8 cellular contexts compared by ENCODE assay signal in genomic region chr1:117060441-117061317, GRCh38. TPM values are rescaled to one million over a fixed set of nuclear protein-coding genes. Genes with fewer than 3 reads are reported as not detected.
DNase-seq lines count a peak whose midpoint lies in the region; ATAC-seq, FAIRE-seq and TF ChIP-seq lines count a peak whose summit lies in the region.

No MANE protein-coding gene starts in this region.

- peaks cover 12% of the 10 kb centered on the region for H3K4me1 Mint-ChIP-seq in memory B cell

- no peak for DNase-seq in GM12892 (ENCODE audit: insufficient read length)
- peak in 1 of 2 experiments; percentile 62 for DNase-seq in PC-9
- DNase-seq in memory B cell (ENCODE audit: low spot score in 2 of 2): peak in 1 of 2 donors; percentile 14

- peak overlapping the region; percentile 84 for H3K4me2 ChIP-seq in BLaER1
- peak overlapping the region; percentile 80 for H3K4me2 ChIP-seq in PC-9

- TF ChIP-seq CTCF in PC-9 (conservative IDR thresholded peaks at IDR 0.05): no peak

- intact Hi-C loops in PC-9 (cut with micrococcal nuclease; ENCODE audit: unreplicated experiment): loop anchor here (2.0 to 5.0 kb wide), 3 partner anchors 207 to 553 kb away; no protein-coding TSS in a partner anchor

- peaks cover 8% of the 10 kb centered on the region for H3K36me3 Mint-ChIP-seq in memory B cell

- POLR2A ChIA-PET in PC-9 (lab: Charles Lee; ENCODE audit: unreplicated experiment): interaction anchor here (0.5 to 1.2 kb wide), 21 partner anchors 59 to 1431 kb away, joined by 3 to 17 read pairs (median 3); partner anchors contain the start of genes CD58 and IGSF3

- peak overlapping the region; percentile 77 for H3K4me3 ChIP-seq in BLaER1
- H3K4me3 ChIP-seq in PC-9: peak overlapping the region; percentile 67
- H3K4me3 ChIP-seq in duodenal mucosa (ENCODE audit: low read depth in 1 of 2, low read length in 2 of 2): peak overlapping the region; percentile 95 to 97
- H3K4me3 ChIP-seq in urinary bladder (ENCODE audit: low read depth, low read length): peak overlapping the region; percentile 36

- peak overlapping the region; percentile 87 for H2AFZ ChIP-seq in PC-9

- peaks cover 37% of the 10 kb centered on the region for H3K36me3 ChIP-seq in BLaER1
- peaks cover 23% of the 10 kb centered on the region for H3K36me3 ChIP-seq in PC-9 (ENCODE audit: low read depth)
- H3K36me3 ChIP-seq in duodenal mucosa (ENCODE audit: control insufficient read depth in 1 of 2, insufficient read depth in 2 of 2, low read length in 2 of 2): no peaks in the 10 kb centered on the region
- H3K36me3 ChIP-seq in urinary bladder (ENCODE audit: insufficient read depth): no peaks in the 10 kb centered on the region

- H3K27ac Mint-ChIP-seq in memory B cell: peak overlapping the region; percentile 53

- peaks cover 53% of the 10 kb centered on the region for H3K79me2 ChIP-seq in PC-9 (ENCODE audit: low read depth)

- H4K20me1 ChIP-seq in BLaER1 (no peaks in the 10 kb centered on the region), PC-9 (ENCODE audit: insufficient read depth) (no peaks in the 10 kb centered on the region)

- WGBS in urinary bladder: 24% methylated on average over 42 of the region's 42 CpGs

- H3K4me3 Mint-ChIP-seq in memory B cell: no peak overlapping the region

- no peaks in the 10 kb centered on the region for H3K9me2 ChIP-seq in PC-9 (ENCODE audit: insufficient read depth)

- H3K9ac ChIP-seq in BLaER1 (peak overlapping the region; percentile 80), duodenal mucosa (ENCODE audit: low read depth in 1 of 2, low read length in 2 of 2) (peak overlapping the region; percentile 78 to 92)

- peaks cover 36% of the 10 kb centered on the region for H3K4me1 ChIP-seq in BLaER1
- H3K4me1 ChIP-seq in PC-9 (replicated peaks; ENCODE audit: insufficient read depth): peaks cover 24% of the 10 kb centered on the region
- H3K4me1 ChIP-seq in duodenal mucosa (ENCODE audit: control insufficient read depth in 1 of 2, insufficient read depth in 2 of 2, low read length in 2 of 2): peaks cover 12 to 13% of the 10 kb centered on the region in 2 donors
- H3K4me1 ChIP-seq in urinary bladder (ENCODE audit: insufficient read depth): peaks cover 1% of the 10 kb centered on the region

- no peaks in the 10 kb centered on the region for H3K27me3 Mint-ChIP-seq in memory B cell

- FAIRE-seq in GM12892 (lab: Jason Lieb, UNC): peak; percentile 73

- TF ChIP-seq POLR2A in GM12892 (IDR thresholded peaks at IDR 0.05; ENCODE audit: low read depth, low read length): peak; percentile 71; the same call in 1 of the 2 replicates

- no peaks in the 10 kb centered on the region for H3K27me3 ChIP-seq in BLaER1
- no peaks in the 10 kb centered on the region for H3K27me3 ChIP-seq in PC-9 (ENCODE audit: insufficient read depth, low read depth)
- no peaks in the 10 kb centered on the region for H3K27me3 ChIP-seq in duodenal mucosa (ENCODE audit: control insufficient read depth in 1 of 2, insufficient read depth in 2 of 2, low read length in 2 of 2)

- no peaks in the 10 kb centered on the region for H3K9me3 ChIP-seq in BLaER1
- H3K9me3 ChIP-seq in PC-9 (ENCODE audit: insufficient read depth, low read depth): no peaks in the 10 kb centered on the region
- no peaks in the 10 kb centered on the region for H3K9me3 ChIP-seq in duodenal mucosa (ENCODE audit: control insufficient read depth in 1 of 2, low read length in 2 of 2)

- ATAC-seq in HG02943 (IDR thresholded peaks at IDR 0.05; ENCODE audit: low read depth, unreplicated experiment) (peak; percentile 10), memory B cell (ENCODE audit: low read depth) (peak; percentile 4), GM18520 (IDR thresholded peaks at IDR 0.05; ENCODE audit: unreplicated experiment) (no peak)

- H3K9me3 Mint-ChIP-seq in memory B cell: no peaks in the 10 kb centered on the region

- peak overlapping the region; percentile 71 for H3K27ac ChIP-seq in BLaER1
- peak overlapping the region; percentile 58 for H3K27ac ChIP-seq in PC-9
- H3K27ac ChIP-seq in duodenal mucosa (ENCODE audit: low read depth, low read length): peak overlapping the region; percentile 28
- H3K27ac ChIP-seq in urinary bladder (ENCODE audit: low read depth): no peak overlapping the region

- H3F3A ChIP-seq in PC-9 (ENCODE audit: insufficient read depth, low read depth): peaks cover 11% of the 10 kb centered on the region

- TSS peak; percentile 85 for BruUV-seq in PC-9 (replicated peaks; lab: Mats Ljungman, UMichigan)

- CTCF ChIA-PET in PC-9 (lab: Charles Lee): interaction anchor here (0.6 to 1.7 kb wide), 5 partner anchors 68 to 531 kb away, joined by 3 to 6 read pairs (median 4); no protein-coding TSS in a partner anchor

RNA-seq across cellular contexts. Expression of gene TTF2, which starts 0.6 kb away (rescaled TPM):
- polyA plus RNA-seq in GM12892 (2012; ENCODE audit: missing spikeins): 96.2 TPM
- total RNA-seq in PC-9 (2021): 62.2 and 63.4 TPM in 2 replicates
- 12.2 TPM for total RNA-seq in urinary bladder
- polyA plus RNA-seq in urinary bladder: 5.1 TPM

RNA-seq across cellular contexts. Expression of gene CD101, which starts 59.1 kb away (rescaled TPM):
- polyA plus RNA-seq in GM12892 (2012; ENCODE audit: missing spikeins): 0.36 TPM
- total RNA-seq in PC-9 (2021) (0.76 and 1.8 TPM in 2 replicates), urinary bladder (1.0 TPM)
- polyA plus RNA-seq in urinary bladder: 1.3 TPM

Comparison
In these comparisons a context has a peak if more than half of its experiments do, and no peak if none do; other contexts are left out.
1. H3K4me3 ChIP-seq: peak in every context shown above with its lines; median percentile 96 in duodenal mucosa; 77 in BLaER1; 67 in PC-9; 36 in urinary bladder.